1 cellular context compared by ENCODE assay signal in the genomic region with DNA sequence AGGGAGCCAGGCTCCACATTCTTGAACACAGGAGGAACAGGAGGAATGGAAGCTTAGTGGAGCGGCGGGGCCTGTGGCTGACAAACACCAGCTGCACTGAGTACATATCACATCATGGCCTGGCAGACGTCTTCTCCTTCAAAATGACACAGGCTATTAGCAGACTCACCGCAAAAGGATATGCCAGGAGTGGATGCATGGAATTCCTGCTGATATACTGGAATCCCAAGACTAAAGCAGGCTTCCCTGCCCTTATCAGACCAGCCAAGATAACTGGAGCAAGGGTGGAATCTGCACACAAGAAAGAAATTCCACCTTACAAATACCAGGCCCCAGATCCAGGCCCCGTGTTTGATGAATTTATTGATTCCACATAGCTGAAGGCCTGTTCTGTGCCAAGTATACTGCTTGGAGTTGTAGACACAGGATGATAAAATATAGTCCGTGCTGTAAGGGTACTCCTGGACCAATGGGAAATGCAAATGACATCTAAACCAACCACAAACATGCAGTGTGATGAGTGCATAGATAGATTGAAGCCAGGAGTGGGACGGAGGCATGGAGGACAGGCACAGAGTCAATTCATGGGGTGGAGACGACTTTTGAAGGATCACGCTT.
TF ChIP-seq lines count a peak whose summit lies in the region.

No MANE protein-coding gene starts in this region.

TF ChIP-seq in SK-N-SH treated with all-trans-retinoic acid at 6 μM for 48 hours, 23 proteins besides CTCF, POLR2A, EP300 and RAD21 (continued from another document):
- TF ChIP-seq, protein P1, sequence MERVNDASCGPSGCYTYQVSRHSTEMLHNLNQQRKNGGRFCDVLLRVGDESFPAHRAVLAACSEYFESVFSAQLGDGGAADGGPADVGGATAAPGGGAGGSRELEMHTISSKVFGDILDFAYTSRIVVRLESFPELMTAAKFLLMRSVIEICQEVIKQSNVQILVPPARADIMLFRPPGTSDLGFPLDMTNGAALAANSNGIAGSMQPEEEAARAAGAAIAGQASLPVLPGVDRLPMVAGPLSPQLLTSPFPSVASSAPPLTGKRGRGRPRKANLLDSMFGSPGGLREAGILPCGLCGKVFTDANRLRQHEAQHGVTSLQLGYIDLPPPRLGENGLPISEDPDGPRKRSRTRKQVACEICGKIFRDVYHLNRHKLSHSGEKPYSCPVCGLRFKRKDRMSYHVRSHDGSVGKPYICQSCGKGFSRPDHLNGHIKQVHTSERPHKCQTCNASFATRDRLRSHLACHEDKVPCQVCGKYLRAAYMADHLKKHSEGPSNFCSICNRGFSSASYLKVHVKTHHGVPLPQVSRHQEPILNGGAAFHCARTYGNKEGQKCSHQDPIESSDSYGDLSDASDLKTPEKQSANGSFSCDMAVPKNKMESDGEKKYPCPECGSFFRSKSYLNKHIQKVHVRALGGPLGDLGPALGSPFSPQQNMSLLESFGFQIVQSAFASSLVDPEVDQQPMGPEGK (CRISPR knock-in tag; IDR thresholded peaks at IDR 0.05; ENCODE audit: borderline replicate concordance), result peak; percentile 73
- TF ChIP-seq, protein P2, sequence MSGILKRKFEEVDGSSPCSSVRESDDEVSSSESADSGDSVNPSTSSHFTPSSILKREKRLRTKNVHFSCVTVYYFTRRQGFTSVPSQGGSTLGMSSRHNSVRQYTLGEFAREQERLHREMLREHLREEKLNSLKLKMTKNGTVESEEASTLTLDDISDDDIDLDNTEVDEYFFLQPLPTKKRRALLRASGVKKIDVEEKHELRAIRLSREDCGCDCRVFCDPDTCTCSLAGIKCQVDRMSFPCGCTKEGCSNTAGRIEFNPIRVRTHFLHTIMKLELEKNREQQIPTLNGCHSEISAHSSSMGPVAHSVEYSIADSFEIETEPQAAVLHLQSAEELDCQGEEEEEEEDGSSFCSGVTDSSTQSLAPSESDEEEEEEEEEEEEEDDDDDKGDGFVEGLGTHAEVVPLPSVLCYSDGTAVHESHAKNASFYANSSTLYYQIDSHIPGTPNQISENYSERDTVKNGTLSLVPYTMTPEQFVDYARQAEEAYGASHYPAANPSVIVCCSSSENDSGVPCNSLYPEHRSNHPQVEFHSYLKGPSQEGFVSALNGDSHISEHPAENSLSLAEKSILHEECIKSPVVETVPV (CRISPR knock-in tag; IDR thresholded peaks at IDR 0.05), result peak; percentile 83
- TF ChIP-seq OSR1 (CRISPR knock-in tag; IDR thresholded peaks at IDR 0.05) (no peak), ESRRG (CRISPR knock-in tag; IDR thresholded peaks at IDR 0.05) (peak; percentile 84; the same call in 1 of the 2 replicates), ARNTL (CRISPR knock-in tag; IDR thresholded peaks at IDR 0.05; ENCODE audit: borderline replicate concordance, low read depth) (no peak), ZC3H10 (CRISPR knock-in tag; IDR thresholded peaks at IDR 0.05) (no peak), ZFP30 (CRISPR knock-in tag; IDR thresholded peaks at IDR 0.05) (no peak; the same call in 1 of the 2 replicates), ISL1 (CRISPR knock-in tag; IDR thresholded peaks at IDR 0.05) (peak; percentile 97), GLIS3 (CRISPR knock-in tag; IDR thresholded peaks at IDR 0.05) (peak; percentile 68; the same call in 1 of the 2 replicates)
- TF ChIP-seq, protein P3, sequence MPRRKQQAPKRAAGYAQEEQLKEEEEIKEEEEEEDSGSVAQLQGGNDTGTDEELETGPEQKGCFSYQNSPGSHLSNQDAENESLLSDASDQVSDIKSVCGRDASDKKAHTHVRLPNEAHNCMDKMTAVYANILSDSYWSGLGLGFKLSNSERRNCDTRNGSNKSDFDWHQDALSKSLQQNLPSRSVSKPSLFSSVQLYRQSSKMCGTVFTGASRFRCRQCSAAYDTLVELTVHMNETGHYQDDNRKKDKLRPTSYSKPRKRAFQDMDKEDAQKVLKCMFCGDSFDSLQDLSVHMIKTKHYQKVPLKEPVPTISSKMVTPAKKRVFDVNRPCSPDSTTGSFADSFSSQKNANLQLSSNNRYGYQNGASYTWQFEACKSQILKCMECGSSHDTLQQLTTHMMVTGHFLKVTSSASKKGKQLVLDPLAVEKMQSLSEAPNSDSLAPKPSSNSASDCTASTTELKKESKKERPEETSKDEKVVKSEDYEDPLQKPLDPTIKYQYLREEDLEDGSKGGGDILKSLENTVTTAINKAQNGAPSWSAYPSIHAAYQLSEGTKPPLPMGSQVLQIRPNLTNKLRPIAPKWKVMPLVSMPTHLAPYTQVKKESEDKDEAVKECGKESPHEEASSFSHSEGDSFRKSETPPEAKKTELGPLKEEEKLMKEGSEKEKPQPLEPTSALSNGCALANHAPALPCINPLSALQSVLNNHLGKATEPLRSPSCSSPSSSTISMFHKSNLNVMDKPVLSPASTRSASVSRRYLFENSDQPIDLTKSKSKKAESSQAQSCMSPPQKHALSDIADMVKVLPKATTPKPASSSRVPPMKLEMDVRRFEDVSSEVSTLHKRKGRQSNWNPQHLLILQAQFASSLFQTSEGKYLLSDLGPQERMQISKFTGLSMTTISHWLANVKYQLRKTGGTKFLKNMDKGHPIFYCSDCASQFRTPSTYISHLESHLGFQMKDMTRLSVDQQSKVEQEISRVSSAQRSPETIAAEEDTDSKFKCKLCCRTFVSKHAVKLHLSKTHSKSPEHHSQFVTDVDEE (CRISPR knock-in tag; IDR thresholded peaks at IDR 0.05), result peak; percentile 96
